26 cellular contexts compared by ENCODE assay signal in genomic region chrY:15510288-15510687, GRCh38.
DNase-seq lines count a peak whose midpoint lies in the region; ATAC-seq, FAIRE-seq and TF ChIP-seq lines count a peak whose summit lies in the region.
"Had no signal": no experiment of that assay in that cellular context is flagged by ENCODE, and none has a peak within 500 bp of the region (broad histone marks: within the 10 kb centered on the region; RNA-seq: fewer than 3 reads in every experiment).

No MANE protein-coding gene starts in this region.

- H2BK20ac ChIP-seq in H1 (ENCODE audit: low read length), result no peak overlapping the region

- H3K4me1 ChIP-seq in OCI-LY1 (ENCODE audit: insufficient read depth, low read length, severe bottlenecking), result peaks cover 58% of the 10 kb centered on the region
- H3K4me1 ChIP-seq in H1 (replicated peaks in 1 of 4; ENCODE audit: control insufficient read depth in 3 of 4, insufficient read depth in 4 of 4, low read length in 3 of 4), result peaks cover 0 to 7% (median 1%) of the 10 kb centered on the region in 4 experiments; a peak in 3 of 7 replicates
- H3K4me1 ChIP-seq: BLaER1 had no signal

- POLR2A ChIA-PET in H1 (lab: Charles Lee; ENCODE audit: partially characterized antibody), result no interaction called here

- H3K9me3 ChIP-seq in OCI-LY1 (ENCODE audit: low read length) (no peaks in the 10 kb centered on the region), H1 (ENCODE audit: insufficient read depth in 2 of 2, low read depth in 1 of 2, low read length in 1 of 2) (peaks cover 0 to 5% of the 10 kb centered on the region in 2 experiments; a peak in 2 of 4 replicates)
- H3K9me3 ChIP-seq: BLaER1 had no signal

- H3F3A ChIP-seq in OCI-LY1 (ENCODE audit: insufficient read depth, low read length), result 0 out of 2 replicates have a peak, but pooled peaks cover 4% of the 10 kb centered on the region

- H4K20me1 ChIP-seq in OCI-LY1 (ENCODE audit: insufficient read depth, low read length), result no peaks in the 10 kb centered on the region
- no peaks in the 10 kb centered on the region for H4K20me1 ChIP-seq in H1 (replicated peaks in 1 of 2; ENCODE audit: control insufficient read depth in 1 of 2, insufficient read depth in 2 of 2, low read length in 2 of 2)
- H4K20me1 ChIP-seq: BLaER1 had no signal

- H3K4me3 Mint-ChIP-seq in memory B cell, result no peak overlapping the region
- H3K4me3 Mint-ChIP-seq: CD4-positive, CD25-positive, alpha-beta regulatory T cell had no signal

- no peak overlapping the region for H4K8ac ChIP-seq in H1 (ENCODE audit: extremely low read depth, insufficient read depth, low read length)

- no peaks in the 10 kb centered on the region for H3K23me2 ChIP-seq in H1 (ENCODE audit: low read depth, low read length)

- H3K36me3 ChIP-seq in OCI-LY1 (ENCODE audit: insufficient read depth, low read length) (0 out of 2 replicates have a peak, but pooled peaks cover 6% of the 10 kb centered on the region), H1 (ENCODE audit: control insufficient read depth in 2 of 4, insufficient read depth in 4 of 4, low read length in 3 of 4) (no peaks in the 10 kb centered on the region)
- H3K36me3 ChIP-seq: BLaER1 had no signal

- H2BK12ac ChIP-seq in H1 (ENCODE audit: low read depth, low read length), result no peak overlapping the region

- H3K56ac ChIP-seq in H1 (replicated peaks; ENCODE audit: insufficient read length, low read depth, low read length), result no peak overlapping the region

- no peaks in the 10 kb centered on the region for H3K79me1 ChIP-seq in H1 (ENCODE audit: low read depth, low read length)

- H3K9ac ChIP-seq in OCI-LY1 (ENCODE audit: low read length), result peak overlapping the region; percentile 80
- H3K9ac ChIP-seq in H1 (replicated peaks in 1 of 4; ENCODE audit: extremely low read depth in 1 of 4, low read depth in 3 of 4, low read length in 3 of 4), result no peak overlapping the region
- H3K9ac ChIP-seq: BLaER1 had no signal

- ATAC-seq in HG02678 (IDR thresholded peaks at IDR 0.05; ENCODE audit: unreplicated experiment) (peak; percentile 51), memory B cell (ENCODE audit: low read depth) (peak; percentile 93)
- ATAC-seq: HCT116 had no signal

- H3K14ac ChIP-seq in H1 (ENCODE audit: insufficient read length), result no peak overlapping the region

- FAIRE-seq in H1 (lab: Jason Lieb, UNC), result peak; percentile 48
- FAIRE-seq: A204.1, HTR-8/SVneo had no signal

- 0 out of 2 replicates have a peak overlapping the region, but pooled peaks have one; percentile 99 for H2BK5ac ChIP-seq in H1 (ENCODE audit: low read depth, low read length)

- peak overlapping the region; percentile 76 for H3K4me2 ChIP-seq in OCI-LY1 (ENCODE audit: low read length)
- peak overlapping the region; percentile 36 to 80; a peak in 3 of 4 replicates for H3K4me2 ChIP-seq in H1 (ENCODE audit: insufficient read depth in 1 of 2, low read depth in 2 of 2, low read length in 2 of 2)
- H3K4me2 ChIP-seq: BLaER1 had no signal

- 10% methylated on average over 2 of the region's 2 CpGs; no CpG with 5 or more reads in 1 of the 2 experiments for WGBS in H1 (ENCODE audit: extremely low coverage in 1 of 2, insufficient coverage in 1 of 2, insufficient read length in 1 of 2, insufficient replicate concordance in 2 of 2, low coverage in 1 of 2, low lambda C conversion rate in 2 of 2, missing lambda C conversion rate in 1 of 2), 2 experiments

- H3K4me1 Mint-ChIP-seq in memory B cell, result peaks cover 15% of the 10 kb centered on the region
- H3K4me1 Mint-ChIP-seq: CD4-positive, CD25-positive, alpha-beta regulatory T cell had no signal

- DNase-seq in H1 (ENCODE audit: low read depth in 1 of 2, low spot score in 2 of 2) (peak in 1 of 2 experiments; percentile 27), memory B cell (ENCODE audit: low spot score in 2 of 2) (peak in 1 of 2 donors; percentile 5), iPS-NIHi7 (ENCODE audit: extremely low spot score) (no peak), DMS153 treated with DMSO at 0.1 percent for 48 hours (lab: John Stamatoyannopoulos, UW; ENCODE audit: unreplicated experiment) (no peak)
- DNase-seq in activated CD4-positive, alpha-beta T cell treated with anti-CD3 and anti-CD28 coated beads, Interleukin-2, amount 50 U/mL, for 4 hours, result no peak
- DNase-seq: CD4-positive, CD25-positive, alpha-beta regulatory T cell; DMS53; GOT3; KG1; MM.1S; NCI-H1105; NCI-H146; NCI-H1930; NCI-H2107; NCI-H446; NCI-H524 treated with DMSO at 0.1 percent for 48 hours; NCI-H774; SHP77; T-helper 1 cell had no signal

- no peak overlapping the region for H4K91ac ChIP-seq in H1 (replicated peaks; ENCODE audit: insufficient read length, low read length)

- no peak for TF ChIP-seq EP300 in H1 (IDR thresholded peaks at IDR 0.05; ENCODE audit: borderline replicate concordance in 1 of 2, low read depth in 2 of 2, low read length in 2 of 2)

- no peaks in the 10 kb centered on the region for H3K9me3 Mint-ChIP-seq in memory B cell
- H3K9me3 Mint-ChIP-seq: CD4-positive, CD25-positive, alpha-beta regulatory T cell had no signal

- H2AFZ ChIP-seq in OCI-LY1 (ENCODE audit: low read length) (no peak overlapping the region), H1 (ENCODE audit: low read length) (no peak overlapping the region)

- CTCF ChIA-PET in H1 (lab: Charles Lee; ENCODE audit: partially characterized antibody), result no interaction called here

- TF ChIP-seq CTCF in OCI-LY1 (IDR thresholded peaks at IDR 0.05; ENCODE audit: low read length) (no peak), H1 (IDR thresholded peaks at IDR 0.05; ENCODE audit: control extremely low read depth in 1 of 3, insufficient read depth in 1 of 3, low read depth in 1 of 3, low read length in 3 of 3) (no peak)

- H4K5ac ChIP-seq in H1 (ENCODE audit: insufficient read length, low read depth, low read length), result no peak overlapping the region

- no peak for TF ChIP-seq POLR2A in H1 (IDR thresholded peaks at IDR 0.05; ENCODE audit: control extremely low read depth in 1 of 2, low read depth in 2 of 2, low read length in 2 of 2)

- H3K4me3 ChIP-seq in OCI-LY1 (ENCODE audit: low read depth, low read length, poor library complexity, severe bottlenecking) (peak overlapping the region; percentile 47), H1 (ENCODE audit: extremely low read depth in 1 of 4, insufficient read depth in 2 of 4, low read depth in 3 of 4, low read length in 4 of 4) (peak overlapping the region in 1 of 4 experiments; percentile 40; a peak in 1 of 8 replicates)
- H3K4me3 ChIP-seq: BLaER1 had no signal

- no peak overlapping the region for H3K23ac ChIP-seq in H1 (ENCODE audit: insufficient read length)

- no peak overlapping the region for H2BK15ac ChIP-seq in H1 (ENCODE audit: low read length)

- peaks cover 2% of the 10 kb centered on the region for H3K27me3 Mint-ChIP-seq in memory B cell
- H3K27me3 Mint-ChIP-seq: CD4-positive, CD25-positive, alpha-beta regulatory T cell had no signal

- no peak overlapping the region for H2AK5ac ChIP-seq in H1 (ENCODE audit: low read depth, low read length)

- H3K27me3 ChIP-seq in OCI-LY1 (ENCODE audit: insufficient read depth, low read length), result no peaks in the 10 kb centered on the region
- no peaks in the 10 kb centered on the region for H3K27me3 ChIP-seq in H1 (replicated peaks in 1 of 4; ENCODE audit: control insufficient read depth in 3 of 4, extremely low read depth in 1 of 4, insufficient read depth in 3 of 4, low read length in 3 of 4)
- H3K27me3 ChIP-seq: BLaER1 had no signal

- H3K4ac ChIP-seq in H1 (replicated peaks; ENCODE audit: insufficient read length, low read depth, low read length), result no peak overlapping the region

- no peaks in the 10 kb centered on the region for H3K9me2 ChIP-seq in OCI-LY1 (ENCODE audit: low read depth, low read length)

- H3K27ac Mint-ChIP-seq in memory B cell, result peak overlapping the region; percentile 38
- H3K27ac Mint-ChIP-seq: CD4-positive, CD25-positive, alpha-beta regulatory T cell had no signal

- no peak overlapping the region for H2BK120ac ChIP-seq in H1 (replicated peaks; ENCODE audit: low read depth, low read length)

- H3K36me3 Mint-ChIP-seq in memory B cell, result peaks cover 2% of the 10 kb centered on the region
- H3K36me3 Mint-ChIP-seq: CD4-positive, CD25-positive, alpha-beta regulatory T cell had no signal

- peaks cover 22% of the 10 kb centered on the region for H3K79me2 ChIP-seq in OCI-LY1 (ENCODE audit: insufficient read depth, low read length)
- H3K79me2 ChIP-seq in H1 (ENCODE audit: control insufficient read depth in 1 of 2, insufficient read depth in 2 of 2, low read length in 2 of 2), result no peaks in the 10 kb centered on the region

- no peak overlapping the region for H3K18ac ChIP-seq in H1 (ENCODE audit: extremely low read depth, low read length)

- TF ChIP-seq RAD21 in H1 (IDR thresholded peaks at IDR 0.05 in 1 of 2, conservative IDR thresholded peaks at IDR 0.05 in 1 of 2; ENCODE audit: low read depth in 2 of 2, low read length in 2 of 2), result no peak

- peak overlapping the region; percentile 100 for H3K27ac ChIP-seq in OCI-LY1 (ENCODE audit: low read depth, low read length, poor library complexity, severe bottlenecking)
- no peak overlapping the region for H3K27ac ChIP-seq in H1 (ENCODE audit: low read depth, low read length)
- H3K27ac ChIP-seq: BLaER1, RWPE1 had no signal

TF ChIP-seq in H1, 55 proteins besides CTCF, POLR2A, EP300 and RAD21:
- TF ChIP-seq MAFK (IDR thresholded peaks at IDR 0.05; ENCODE audit: low read depth, low read length) (no peak), TCF12 (IDR thresholded peaks at IDR 0.05; ENCODE audit: low read depth, low read length) (0 out of 2 replicates have a peak, but pooled peaks have one; percentile 44)
- TF ChIP-seq, protein P1, sequence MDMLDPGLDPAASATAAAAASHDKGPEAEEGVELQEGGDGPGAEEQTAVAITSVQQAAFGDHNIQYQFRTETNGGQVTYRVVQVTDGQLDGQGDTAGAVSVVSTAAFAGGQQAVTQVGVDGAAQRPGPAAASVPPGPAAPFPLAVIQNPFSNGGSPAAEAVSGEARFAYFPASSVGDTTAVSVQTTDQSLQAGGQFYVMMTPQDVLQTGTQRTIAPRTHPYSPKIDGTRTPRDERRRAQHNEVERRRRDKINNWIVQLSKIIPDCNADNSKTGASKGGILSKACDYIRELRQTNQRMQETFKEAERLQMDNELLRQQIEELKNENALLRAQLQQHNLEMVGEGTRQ (IDR thresholded peaks at IDR 0.05; ENCODE audit: low read length), result no peak
